ENCODE assay signal across 1 cellular context in the genomic region with DNA sequence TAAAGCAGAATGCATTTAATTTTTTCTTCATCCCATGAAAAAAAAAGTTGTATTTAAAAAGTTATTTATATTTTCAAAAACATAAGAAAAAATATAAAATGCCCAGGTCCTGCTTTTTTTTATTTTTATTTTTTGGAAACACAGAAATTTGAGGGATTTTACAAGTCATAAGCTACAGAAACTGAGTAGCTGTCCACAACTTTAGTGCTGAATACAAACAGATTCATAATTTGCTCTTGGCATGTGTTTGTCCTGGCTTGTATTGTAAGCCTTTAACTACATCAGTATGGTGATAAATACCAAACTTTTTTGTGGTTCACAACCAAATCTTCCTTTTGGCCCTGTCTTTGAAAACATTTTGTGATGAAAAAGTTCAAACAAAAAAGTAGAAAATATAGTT.
TF ChIP-seq lines count a peak whose summit lies in the region.

No MANE protein-coding gene starts in this region.

TF ChIP-seq in K562, 482 proteins besides CTCF, POLR2A, EP300 and RAD21 (continued from another document):
- TF ChIP-seq, protein P1, sequence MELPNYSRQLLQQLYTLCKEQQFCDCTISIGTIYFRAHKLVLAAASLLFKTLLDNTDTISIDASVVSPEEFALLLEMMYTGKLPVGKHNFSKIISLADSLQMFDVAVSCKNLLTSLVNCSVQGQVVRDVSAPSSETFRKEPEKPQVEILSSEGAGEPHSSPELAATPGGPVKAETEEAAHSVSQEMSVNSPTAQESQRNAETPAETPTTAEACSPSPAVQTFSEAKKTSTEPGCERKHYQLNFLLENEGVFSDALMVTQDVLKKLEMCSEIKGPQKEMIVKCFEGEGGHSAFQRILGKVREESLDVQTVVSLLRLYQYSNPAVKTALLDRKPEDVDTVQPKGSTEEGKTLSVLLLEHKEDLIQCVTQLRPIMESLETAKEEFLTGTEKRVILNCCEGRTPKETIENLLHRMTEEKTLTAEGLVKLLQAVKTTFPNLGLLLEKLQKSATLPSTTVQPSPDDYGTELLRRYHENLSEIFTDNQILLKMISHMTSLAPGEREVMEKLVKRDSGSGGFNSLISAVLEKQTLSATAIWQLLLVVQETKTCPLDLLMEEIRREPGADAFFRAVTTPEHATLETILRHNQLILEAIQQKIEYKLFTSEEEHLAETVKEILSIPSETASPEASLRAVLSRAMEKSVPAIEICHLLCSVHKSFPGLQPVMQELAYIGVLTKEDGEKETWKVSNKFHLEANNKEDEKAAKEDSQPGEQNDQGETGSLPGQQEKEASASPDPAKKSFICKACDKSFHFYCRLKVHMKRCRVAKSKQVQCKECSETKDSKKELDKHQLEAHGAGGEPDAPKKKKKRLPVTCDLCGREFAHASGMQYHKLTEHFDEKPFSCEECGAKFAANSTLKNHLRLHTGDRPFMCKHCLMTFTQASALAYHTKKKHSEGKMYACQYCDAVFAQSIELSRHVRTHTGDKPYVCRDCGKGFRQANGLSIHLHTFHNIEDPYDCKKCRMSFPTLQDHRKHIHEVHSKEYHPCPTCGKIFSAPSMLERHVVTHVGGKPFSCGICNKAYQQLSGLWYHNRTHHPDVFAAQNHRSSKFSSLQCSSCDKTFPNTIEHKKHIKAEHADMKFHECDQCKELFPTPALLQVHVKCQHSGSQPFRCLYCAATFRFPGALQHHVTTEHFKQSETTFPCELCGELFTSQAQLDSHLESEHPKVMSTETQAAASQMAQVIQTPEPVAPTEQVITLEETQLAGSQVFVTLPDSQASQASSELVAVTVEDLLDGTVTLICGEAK (IDR thresholded peaks at IDR 0.05), result no peak
- TF ChIP-seq, protein P1 (CRISPR knock-in tag; IDR thresholded peaks at IDR 0.05), result no peak
TF ChIP-seq in K562: peak in this region for 1.
